17 cellular contexts compared by ENCODE assay signal in genomic region chr6:5378331-5378730, GRCh38.
A peak's percentile ranks its signal among the peaks of the same experiment; 100 is the strongest.
DNase-seq lines count a peak whose midpoint lies in the region; ATAC-seq and TF ChIP-seq lines count a peak whose summit lies in the region.
"Had no signal": no experiment of that assay in that cellular context is flagged by ENCODE, and none has a peak within 500 bp of the region (broad histone marks: within the 10 kb centered on the region; RNA-seq: fewer than 3 reads in every experiment).

No MANE protein-coding gene starts in this region.

- H3K36me3 Mint-ChIP-seq in GM23338 (ENCODE audit: low read depth) (no peaks in the 10 kb centered on the region), T-helper 17 cell (ENCODE audit: low read depth) (peaks cover 10% of the 10 kb centered on the region)
- no peaks in the 10 kb centered on the region for H3K36me3 Mint-ChIP-seq in activated T-helper 1 cell treated with anti-CD3 and anti-CD28 coated beads, Interleukin-12 subunit alpha, Interleukin-12 subunit beta, Interleukin-2, Interleukin-4 antibody, amounts not matched to agents 30 ng/mL and 10 ng/mL and 1 ng/mL, durations not matched to agents 14 hours and 24 hours and 36 hours (ENCODE audit: low read depth)

- H3K27ac ChIP-seq in GM23338 (ENCODE audit: low read depth) (no peak overlapping the region), iPS-20b (ENCODE audit: low read length) (no peak overlapping the region), osteoblast (ENCODE audit: low read depth, low read length) (no peak overlapping the region), gastrocnemius medialis (no peak overlapping the region)

- H2AFZ ChIP-seq in GM23338 (no peak overlapping the region), osteoblast (ENCODE audit: low read length) (no peak overlapping the region)

- no peaks in the 10 kb centered on the region for H3K9me3 Mint-ChIP-seq in GM23338
- H3K9me3 Mint-ChIP-seq in activated T-helper 1 cell treated with anti-CD3 and anti-CD28 coated beads, Interleukin-12 subunit alpha, Interleukin-12 subunit beta, Interleukin-2, Interleukin-4 antibody, amounts not matched to agents 30 ng/mL and 10 ng/mL and 1 ng/mL, durations not matched to agents 14 hours and 24 hours and 36 hours: no peaks in the 10 kb centered on the region
- H3K9me3 Mint-ChIP-seq: CD4-positive, alpha-beta T cell had no signal

- H3K4me3 ChIP-seq in GM23338 (no peak overlapping the region), iPS-20b (ENCODE audit: low read length) (peak overlapping the region; percentile 19; the same call in 1 of the 2 replicates), osteoblast (ENCODE audit: insufficient read depth, low read length) (no peak overlapping the region), gastrocnemius medialis (no peak overlapping the region)

- ATAC-seq in GM23338: peak; percentile 81
- no peak for ATAC-seq in gastrocnemius medialis
- ATAC-seq in T-helper 17 cell: no peak
- ATAC-seq: HCT116 had no signal

- H3K79me2 ChIP-seq in GM23338 (replicated peaks; ENCODE audit: insufficient read depth) (no peaks in the 10 kb centered on the region), osteoblast (ENCODE audit: insufficient read depth, low read length) (peaks cover 2% of the 10 kb centered on the region)

- H3K9me2 ChIP-seq in GM23338 (ENCODE audit: insufficient read depth): no peaks in the 10 kb centered on the region

- H4K20me1 ChIP-seq in GM23338 (replicated peaks; ENCODE audit: insufficient read depth) (peaks cover 6% of the 10 kb centered on the region), osteoblast (ENCODE audit: insufficient read depth, low read length) (peaks cover 11% of the 10 kb centered on the region)

- H3K27me3 ChIP-seq in GM23338 (ENCODE audit: insufficient read depth): no peaks in the 10 kb centered on the region
- H3K27me3 ChIP-seq in iPS-20b (ENCODE audit: insufficient read depth, low read length): no peaks in the 10 kb centered on the region
- H3K27me3 ChIP-seq in osteoblast (ENCODE audit: insufficient read depth, low read length): no peaks in the 10 kb centered on the region
- H3K27me3 ChIP-seq in gastrocnemius medialis: no peaks in the 10 kb centered on the region

- no peaks in the 10 kb centered on the region for H3K9me3 ChIP-seq in iPS-20b (ENCODE audit: insufficient read depth, low read depth, low read length)
- H3K9me3 ChIP-seq in osteoblast (ENCODE audit: low read depth, low read length): no peaks in the 10 kb centered on the region
- H3K9me3 ChIP-seq in gastrocnemius medialis: no peaks in the 10 kb centered on the region
- H3K9me3 ChIP-seq in T-helper 17 cell (ENCODE audit: control insufficient read depth, low read length, poor library complexity, severe bottlenecking): no peaks in the 10 kb centered on the region

- TF ChIP-seq POLR2A in gastrocnemius medialis (IDR thresholded peaks at IDR 0.05): no peak

- H3K27ac Mint-ChIP-seq in GM23338 (peak overlapping the region; percentile 0; the same call in 1 of the 2 replicates), T-helper 17 cell (no peak overlapping the region)
- peak overlapping the region; percentile 36 for H3K27ac Mint-ChIP-seq in activated T-helper 1 cell treated with anti-CD3 and anti-CD28 coated beads, Interleukin-12 subunit alpha, Interleukin-12 subunit beta, Interleukin-2, Interleukin-4 antibody, amounts not matched to agents 30 ng/mL and 10 ng/mL and 1 ng/mL, durations not matched to agents 14 hours and 24 hours and 36 hours
- H3K27ac Mint-ChIP-seq: B cell; CD4-positive, alpha-beta T cell; IgD-negative memory B cell had no signal

- DNase-seq in GM23338 (ENCODE audit: low spot score) (peak; percentile 16), osteoblast (ENCODE audit: insufficient read length, low spot score, missing footprints) (peak; percentile 42), DMS153 (lab: John Stamatoyannopoulos, UW) (no peak), SW480 (ENCODE audit: low spot score) (no peak), gastrocnemius medialis (no peak), T-helper 17 cell (no peak)
- DNase-seq in activated T-helper 1 cell treated with anti-CD3 and anti-CD28 coated beads, Interleukin-12 subunit alpha, Interleukin-12 subunit beta, Interleukin-2, Interleukin-4 antibody, amounts not matched to agents 30 ng/mL and 10 ng/mL and 1 ng/mL, durations not matched to agents 14 hours and 24 hours and 36 hours (ENCODE audit: low spot score): no peak
- DNase-seq: Calu3; CD4-positive, alpha-beta T cell; DMS 273 treated with DMSO at 0.1 percent for 48 hours; DMS79 treated with DMSO at 0.1 percent for 48 hours; EL; GDM1 had no signal

- H3K27me3 Mint-ChIP-seq in GM23338 (ENCODE audit: insufficient read depth, low read depth, poor library complexity) (no peaks in the 10 kb centered on the region), T-helper 17 cell (no peaks in the 10 kb centered on the region)
- no peaks in the 10 kb centered on the region for H3K27me3 Mint-ChIP-seq in activated T-helper 1 cell treated with anti-CD3 and anti-CD28 coated beads, Interleukin-12 subunit alpha, Interleukin-12 subunit beta, Interleukin-2, Interleukin-4 antibody, amounts not matched to agents 30 ng/mL and 10 ng/mL and 1 ng/mL, durations not matched to agents 14 hours and 24 hours and 36 hours (ENCODE audit: insufficient read depth)
- H3K27me3 Mint-ChIP-seq: B cell; CD4-positive, alpha-beta T cell; IgD-negative memory B cell had no signal

- H3F3A ChIP-seq in GM23338 (replicated peaks; ENCODE audit: low read depth): no peaks in the 10 kb centered on the region

- no peaks in the 10 kb centered on the region for H3K4me1 ChIP-seq in GM23338 (ENCODE audit: insufficient read depth)
- peaks cover 11% of the 10 kb centered on the region; the same call in 1 of the 2 replicates for H3K4me1 ChIP-seq in iPS-20b (ENCODE audit: insufficient read depth, low read length)
- no peaks in the 10 kb centered on the region for H3K4me1 ChIP-seq in osteoblast (ENCODE audit: insufficient read depth, low read length)
- H3K4me1 ChIP-seq in gastrocnemius medialis: no peaks in the 10 kb centered on the region

- H3K4me1 Mint-ChIP-seq in GM23338 (peaks cover 10% of the 10 kb centered on the region), T-helper 17 cell (peaks cover 8% of the 10 kb centered on the region)
- no peaks in the 10 kb centered on the region for H3K4me1 Mint-ChIP-seq in activated T-helper 1 cell treated with anti-CD3 and anti-CD28 coated beads, Interleukin-12 subunit alpha, Interleukin-12 subunit beta, Interleukin-2, Interleukin-4 antibody, amounts not matched to agents 30 ng/mL and 10 ng/mL and 1 ng/mL, durations not matched to agents 14 hours and 24 hours and 36 hours (ENCODE audit: low read depth)
- H3K4me1 Mint-ChIP-seq: B cell had no signal

- H3K4me3 Mint-ChIP-seq in GM23338: no peak overlapping the region
- H3K4me3 Mint-ChIP-seq in activated T-helper 1 cell treated with anti-CD3 and anti-CD28 coated beads, Interleukin-12 subunit alpha, Interleukin-12 subunit beta, Interleukin-2, Interleukin-4 antibody, amounts not matched to agents 30 ng/mL and 10 ng/mL and 1 ng/mL, durations not matched to agents 14 hours and 24 hours and 36 hours: no peak overlapping the region
- H3K4me3 Mint-ChIP-seq in T-helper 17 cell: no peak overlapping the region
- H3K4me3 Mint-ChIP-seq: B cell; CD4-positive, alpha-beta T cell had no signal

- H3K36me3 ChIP-seq in GM23338 (ENCODE audit: insufficient read depth): no peaks in the 10 kb centered on the region
- no peaks in the 10 kb centered on the region for H3K36me3 ChIP-seq in iPS-20b (ENCODE audit: insufficient read depth, low read depth, low read length)
- no peaks in the 10 kb centered on the region for H3K36me3 ChIP-seq in osteoblast (ENCODE audit: insufficient read depth, low read length)
- H3K36me3 ChIP-seq in gastrocnemius medialis: no peaks in the 10 kb centered on the region

- no peak for TF ChIP-seq CTCF in GM23338 (conservative IDR thresholded peaks at IDR 0.05; ENCODE audit: low read depth in 2 of 2)
- TF ChIP-seq CTCF in osteoblast (IDR thresholded peaks at IDR 0.05; ENCODE audit: extremely low read depth, low read depth, low read length): no peak
- TF ChIP-seq CTCF in gastrocnemius medialis (IDR thresholded peaks at IDR 0.05 in 4 of 5, conservative IDR thresholded peaks at IDR 0.05 in 1 of 5): no peak

- in situ Hi-C loops in gastrocnemius medialis (cut with MboI; ENCODE audit: low sequenced_read_pairs in 4 of 4): loop anchor here in 1 of 4 donors (25.0 kb wide), 1 partner anchor 241 kb away; no protein-coding TSS in a partner anchor

- no peak overlapping the region for H3K9ac ChIP-seq in iPS-20b (ENCODE audit: low read depth, low read length)

- intact Hi-C loops in activated T-helper 1 cell treated with anti-CD3 and anti-CD28 coated beads, Interleukin-12 subunit alpha, Interleukin-12 subunit beta, Interleukin-2, Interleukin-4 antibody, amounts not matched to agents 30 ng/mL and 10 ng/mL and 1 ng/mL, durations not matched to agents 14 hours and 24 hours and 36 hours (cut with micrococcal nuclease): no loop called here
- intact Hi-C loops in gastrocnemius medialis (cut with DNase I; ENCODE audit: low total_unique reads): no loop called here

- H3K4me2 ChIP-seq in GM23338 (no peak overlapping the region), osteoblast (ENCODE audit: insufficient read depth, low read length) (no peak overlapping the region)

TF ChIP-seq in GM23338, 12 proteins besides CTCF, POLR2A, EP300 and RAD21 (continues in another document):
- TF ChIP-seq ETS1 (IDR thresholded peaks at IDR 0.05): no peak

Comparison
In these comparisons a context has a peak if more than half of its experiments do, and no peak if none do; other contexts are left out.
1. DNase-seq: peak in GM23338 (single experiment) and osteoblast (single experiment); none in activated T-helper 1 cell treated with anti-CD3 and anti-CD28 coated beads, Interleukin-12 subunit alpha, Interleukin-12 subunit beta, Interleukin-2, Interleukin-4 antibody, amounts not matched to agents 30 ng/mL and 10 ng/mL and 1 ng/mL, durations not matched to agents 14 hours and 24 hours and 36 hours (single experiment), DMS153 (single experiment), SW480 (single experiment), gastrocnemius medialis (0 of 2) and T-helper 17 cell (0 of 3).